8 cellular contexts compared by ENCODE assay signal in genomic region chr4:6278801-6279197, GRCh38. TPM values are rescaled to one million over a fixed set of nuclear protein-coding genes. Genes with fewer than 3 reads are reported as not detected.
DNase-seq lines count a peak whose midpoint lies in the region; ATAC-seq and TF ChIP-seq lines count a peak whose summit lies in the region.

No MANE protein-coding gene starts in this region.

- no peak overlapping the region for H3K4me3 Mint-ChIP-seq in activated CD4-positive, alpha-beta memory T cell treated with anti-CD3 and anti-CD28 coated beads for 36 hours
- H3K4me3 Mint-ChIP-seq in HFFc6 = no peak overlapping the region

- no peaks in the 10 kb centered on the region for H3K27me3 Mint-ChIP-seq in activated CD4-positive, alpha-beta memory T cell treated with anti-CD3 and anti-CD28 coated beads for 36 hours
- no peaks in the 10 kb centered on the region; the same call in 1 of the 2 replicates for H3K27me3 Mint-ChIP-seq in HFFc6 (ENCODE audit: insufficient read depth)

- H3K36me3 Mint-ChIP-seq in activated CD4-positive, alpha-beta memory T cell treated with anti-CD3 and anti-CD28 coated beads for 36 hours = no peaks in the 10 kb centered on the region
- H3K36me3 Mint-ChIP-seq in HFFc6 (ENCODE audit: low read depth) = no peaks in the 10 kb centered on the region

- ATAC-seq in GM18909 (IDR thresholded peaks at IDR 0.05; ENCODE audit: poor library complexity, unreplicated experiment) (peak; percentile 91), HG02870 (IDR thresholded peaks at IDR 0.05; ENCODE audit: unreplicated experiment) (peak; percentile 96)

- peak; percentile 29 for DNase-seq in activated CD4-positive, alpha-beta memory T cell treated with anti-CD3 and anti-CD28 coated beads for 36 hours
- DNase-seq in lung microvascular endothelial cell (ENCODE audit: low read depth in 2 of 2) = peak; percentile 93
- no peak for DNase-seq in HFFc6
- DNase-seq in NCI-H2171 (lab: John Stamatoyannopoulos, UW) = no peak
- DNase-seq in NCI-H446 (lab: John Stamatoyannopoulos, UW) = no peak
- DNase-seq in retina = no peak

- intact Hi-C loops in activated CD4-positive, alpha-beta memory T cell treated with anti-CD3 and anti-CD28 coated beads for 36 hours (cut with micrococcal nuclease) = no loop called here

- CTCF ChIA-PET in activated CD4-positive, alpha-beta memory T cell treated with anti-CD3 and anti-CD28 coated beads for 36 hours (lab: Charles Lee) = interaction anchor here (1.6 kb wide), 1 partner anchor 53 kb away, joined by 4 read pairs; no protein-coding TSS in a partner anchor

- no peak for TF ChIP-seq CTCF in HFFc6 (IDR thresholded peaks at IDR 0.05)

- H3K4me1 Mint-ChIP-seq in activated CD4-positive, alpha-beta memory T cell treated with anti-CD3 and anti-CD28 coated beads for 36 hours (ENCODE audit: low read depth) = peaks cover 9% of the 10 kb centered on the region
- H3K4me1 Mint-ChIP-seq in HFFc6 (ENCODE audit: low read depth) = peaks cover 19% of the 10 kb centered on the region

- H3K27ac Mint-ChIP-seq in activated CD4-positive, alpha-beta memory T cell treated with anti-CD3 and anti-CD28 coated beads for 36 hours = no peak overlapping the region
- H3K27ac Mint-ChIP-seq in HFFc6 = no peak overlapping the region

- POLR2A ChIA-PET in activated CD4-positive, alpha-beta memory T cell treated with anti-CD3 and anti-CD28 coated beads for 36 hours (lab: Charles Lee) = no interaction called here

- no peaks in the 10 kb centered on the region for H3K9me3 Mint-ChIP-seq in activated CD4-positive, alpha-beta memory T cell treated with anti-CD3 and anti-CD28 coated beads for 36 hours
- H3K9me3 Mint-ChIP-seq in HFFc6 = no peaks in the 10 kb centered on the region

RNA-seq across cellular contexts. Expression of gene WFS1, which starts 9.1 kb away (rescaled TPM):
- total RNA-seq in activated CD4-positive, alpha-beta memory T cell treated with anti-CD3 and anti-CD28 coated beads for 36 hours = 1 to 10 TPM; 4.6 to 5.3 TPM
- 42.1 and 107 TPM in 2 replicates for total RNA-seq in lung microvascular endothelial cell
- 10 to 100 TPM; 47.3 to 72.1 (median 56.0) TPM for total RNA-seq in HFFc6 (2021; fragmentation: NEBNext Ultra II Directional; extraction: Animal tissue kit (Norgen Biotek cat#: 25700))

Comparison
In these comparisons a context has a peak if more than half of its experiments do, and no peak if none do; other contexts are left out.
1. DNase-seq: peak in activated CD4-positive, alpha-beta memory T cell treated with anti-CD3 and anti-CD28 coated beads for 36 hours (single experiment) and lung microvascular endothelial cell (2 of 2); none in HFFc6 (single experiment), NCI-H2171 (single experiment), NCI-H446 (0 of 2) and retina (single experiment).